Comparison of ENCODE assay signal across 19 cellular contexts in the genomic region with DNA sequence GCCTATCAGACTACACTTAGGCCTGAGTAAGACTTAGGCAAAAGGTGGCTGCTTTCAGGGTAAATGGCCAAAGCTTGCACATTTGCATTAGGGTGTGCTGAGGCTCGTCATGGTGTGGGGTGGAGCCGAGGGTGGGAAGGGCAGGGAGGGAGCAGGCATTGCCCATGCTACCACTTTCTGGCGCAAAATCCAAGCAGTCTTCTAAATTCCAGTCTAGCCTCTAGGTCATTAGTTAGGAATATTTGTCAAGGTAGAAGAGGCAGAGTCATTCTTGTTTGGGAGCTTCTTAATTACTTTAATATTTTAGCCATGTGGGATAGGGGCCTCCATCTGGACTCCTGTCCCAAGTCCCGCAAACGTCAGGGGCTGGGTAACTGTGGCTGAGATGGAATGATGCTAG. TPM values are rescaled to one million over a fixed set of nuclear protein-coding genes. Genes with fewer than 3 reads are reported as not detected.
"Had no signal": no experiment of that assay in that cellular context is flagged by ENCODE, and none has a peak within 500 bp of the region (broad histone marks: within the 10 kb centered on the region; RNA-seq: fewer than 3 reads in every experiment).

No MANE protein-coding gene starts in this region.

- H3K27me3 ChIP-seq: breast epithelium had no signal

- H3K27ac Mint-ChIP-seq: activated CD8-positive, alpha-beta T cell treated with anti-CD3 and anti-CD28 coated beads, Interleukin-2, amount 10 ng/mL, durations not matched to agents 7 days and 5 days; activated naive CD4-positive, alpha-beta T cell treated with anti-CD3 and anti-CD28 coated beads, Interleukin-2, amount 50 U/mL, for 24 hours; T-helper 1 cell treated with Interleukin-12 subunit alpha and Interleukin-12 subunit beta and Interleukin-4 antibody, amounts not matched to agents 30 μg/mL and 1 μg/mL, for 36 hours had no signal

- ATAC-seq: activated CD4-positive, CD25-positive, alpha-beta regulatory T cell treated with anti-CD3 and anti-CD28 coated beads, Interleukin-2, amount 50 U/mL, for 24 hours; activated CD8-positive, alpha-beta T cell treated with anti-CD3 and anti-CD28 coated beads, Interleukin-2, amount 10 ng/mL, durations not matched to agents 7 days and 5 days; PC-3 had no signal

- H3K4me1 ChIP-seq: breast epithelium had no signal

- H3K36me3 Mint-ChIP-seq: activated naive CD4-positive, alpha-beta T cell treated with anti-CD3 and anti-CD28 coated beads, Interleukin-2, amount 50 U/mL, for 24 hours had no signal

- H3K4me1 Mint-ChIP-seq: activated naive CD4-positive, alpha-beta T cell treated with anti-CD3 and anti-CD28 coated beads, Interleukin-2, amount 50 U/mL, for 24 hours; central memory CD8-positive, alpha-beta T cell had no signal

- H3K4me3 Mint-ChIP-seq: activated CD8-positive, alpha-beta T cell treated with anti-CD3 and anti-CD28 coated beads, Interleukin-2, amount 10 ng/mL, durations not matched to agents 7 days and 5 days; activated naive CD4-positive, alpha-beta T cell treated with anti-CD3 and anti-CD28 coated beads, Interleukin-2, amount 50 U/mL, for 24 hours; central memory CD8-positive, alpha-beta T cell; T-helper 1 cell treated with Interleukin-12 subunit alpha and Interleukin-12 subunit beta and Interleukin-4 antibody, amounts not matched to agents 30 μg/mL and 1 μg/mL, for 36 hours had no signal

- H3K9me3 Mint-ChIP-seq: activated naive CD4-positive, alpha-beta T cell treated with anti-CD3 and anti-CD28 coated beads, Interleukin-2, amount 50 U/mL, for 24 hours; central memory CD8-positive, alpha-beta T cell; T-helper 1 cell treated with Interleukin-12 subunit alpha and Interleukin-12 subunit beta and Interleukin-4 antibody, amounts not matched to agents 30 μg/mL and 1 μg/mL, for 36 hours had no signal

- DNase-seq: activated CD4-positive, alpha-beta T cell treated with anti-CD3 and anti-CD28 coated beads for 4 hours; activated CD8-positive, alpha-beta memory T cell treated with anti-CD3 and anti-CD28 coated beads, Interleukin-2, amount 50 U/mL, for 48 hours; activated CD8-positive, alpha-beta T cell treated with anti-CD3 and anti-CD28 coated beads, Interleukin-2, amount 10 ng/mL, durations not matched to agents 7 days and 5 days; activated naive CD4-positive, alpha-beta T cell; activated T-cell treated with anti-CD3 and anti-CD28 coated beads, Interleukin-2, amount 50 U/mL, for 1 hour; aorta; NCI-H1092; NCI-H2029 treated with DMSO at 0.1 percent for 48 hours; NCI-H446; NCI-H524; PC-3; SHP77 treated with DMSO at 0.1 percent for 48 hours had no signal

- H3K27ac ChIP-seq: KMS-11 had no signal

- H3K9me3 ChIP-seq: breast epithelium had no signal

- H3K36me3 ChIP-seq: breast epithelium had no signal

- H3K4me3 ChIP-seq: breast epithelium had no signal

- H3K4me2 ChIP-seq: KMS-11 had no signal

RNA-seq across cellular contexts. Expression of a gene that starts 28.6 kb away (rescaled TPM):
- total RNA-seq: MCF 10A, PC-3 had no signal
